ENCODE assay signal across 2 cellular contexts in genomic region chr11:86374121-86374520, GRCh38.
TF ChIP-seq lines count a peak whose summit lies in the region.

No MANE protein-coding gene starts in this region.

TF ChIP-seq in IMR-90, 13 proteins besides CTCF, POLR2A, EP300 and RAD21:
- TF ChIP-seq FOS (IDR thresholded peaks at IDR 0.05; ENCODE audit: low read depth, low read length) (no peak), RCOR1 (IDR thresholded peaks at IDR 0.05; ENCODE audit: insufficient replicate concordance, low read length) (no peak), CEBPB (IDR thresholded peaks at IDR 0.05; ENCODE audit: low read depth, low read length) (no peak), MAFK (IDR thresholded peaks at IDR 0.05; ENCODE audit: low read depth, low read length) (no peak), NFE2L2 (IDR thresholded peaks at IDR 0.05; ENCODE audit: low read depth, low read length) (no peak), USF2 (IDR thresholded peaks at IDR 0.05; ENCODE audit: low read depth, low read length) (no peak), CHD1 (IDR thresholded peaks at IDR 0.05; ENCODE audit: low read depth, low read length) (no peak)

TF ChIP-seq in H1, 55 proteins besides CTCF, POLR2A, EP300 and RAD21:
- no peak for TF ChIP-seq GABPA (IDR thresholded peaks at IDR 0.05; ENCODE audit: borderline replicate concordance, insufficient read depth, low read length)
- no peak for TF ChIP-seq CBX8 (IDR thresholded peaks at IDR 0.05; ENCODE audit: borderline replicate concordance, low read depth, low read length)
- no peak for TF ChIP-seq SIRT6 (IDR thresholded peaks at IDR 0.05; ENCODE audit: low read length)
